In the genomic region with DNA sequence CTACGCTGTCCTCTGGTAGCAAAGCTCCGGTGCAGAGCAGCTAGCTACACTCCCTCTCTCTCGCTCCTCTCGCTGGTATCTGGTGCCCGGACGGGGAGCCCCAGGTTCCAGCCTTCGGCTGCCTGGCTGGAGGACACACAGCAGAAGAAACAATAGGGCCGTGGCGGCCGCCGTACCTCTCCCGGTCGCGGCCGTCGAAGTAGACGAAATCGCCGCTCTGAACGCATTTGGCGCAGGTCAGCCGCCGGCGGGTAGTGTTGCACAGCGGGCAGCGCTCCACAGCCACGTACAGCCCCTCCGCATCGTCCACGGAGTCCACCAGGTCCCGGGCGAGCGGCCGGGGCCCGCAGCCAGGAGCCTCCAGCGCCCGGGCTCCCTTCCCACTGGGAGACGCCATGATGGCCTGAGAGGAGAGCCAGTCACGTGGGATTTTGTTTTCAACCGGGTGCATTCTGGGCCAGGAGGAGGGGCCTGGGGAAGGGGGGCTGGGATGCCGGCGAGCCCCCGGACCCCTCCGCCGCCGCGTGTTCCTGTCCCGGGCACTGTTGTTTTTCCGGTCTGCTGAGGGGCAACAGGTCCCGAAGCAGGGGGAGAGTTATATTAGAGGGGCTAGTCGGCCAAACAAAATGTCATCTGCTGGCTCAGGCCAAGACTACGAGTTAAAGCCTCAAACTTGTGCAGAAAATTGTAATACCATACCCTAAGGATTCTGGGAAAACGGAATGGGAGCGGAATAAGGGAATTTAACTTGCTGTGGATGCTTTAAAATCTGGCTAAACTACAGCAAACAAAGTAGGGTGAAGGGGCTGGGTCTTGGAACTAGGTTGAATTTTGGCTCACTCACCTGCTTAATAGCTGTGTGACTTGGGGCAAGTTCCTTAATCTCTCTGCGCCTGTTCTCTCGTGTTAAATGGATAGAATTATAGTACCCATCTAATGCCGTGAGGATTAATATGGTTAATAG, we compare ENCODE assay signal across 7 cellular contexts. TPM values are rescaled to one million over a fixed set of nuclear protein-coding genes. Genes with fewer than 3 reads are reported as not detected.
DNase-seq lines count a peak whose midpoint lies in the region; ATAC-seq and TF ChIP-seq lines count a peak whose summit lies in the region.

A gene with protein sequence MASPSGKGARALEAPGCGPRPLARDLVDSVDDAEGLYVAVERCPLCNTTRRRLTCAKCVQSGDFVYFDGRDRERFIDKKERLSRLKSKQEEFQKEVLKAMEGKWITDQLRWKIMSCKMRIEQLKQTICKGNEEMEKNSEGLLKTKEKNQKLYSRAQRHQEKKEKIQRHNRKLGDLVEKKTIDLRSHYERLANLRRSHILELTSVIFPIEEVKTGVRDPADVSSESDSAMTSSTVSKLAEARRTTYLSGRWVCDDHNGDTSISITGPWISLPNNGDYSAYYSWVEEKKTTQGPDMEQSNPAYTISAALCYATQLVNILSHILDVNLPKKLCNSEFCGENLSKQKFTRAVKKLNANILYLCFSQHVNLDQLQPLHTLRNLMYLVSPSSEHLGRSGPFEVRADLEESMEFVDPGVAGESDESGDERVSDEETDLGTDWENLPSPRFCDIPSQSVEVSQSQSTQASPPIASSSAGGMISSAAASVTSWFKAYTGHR (minus strand): TSS at position 405 of the 964 bp plus-strand sequence. CDS start 8 bp downstream, at position 397.

- H3K9me3 ChIP-seq in iPS DF 6.9 (ENCODE audit: control insufficient read depth, insufficient read depth, low read length), result no peaks in the 10 kb centered on the region
- H3K9me3 ChIP-seq in gastrocnemius medialis, result no peaks in the 10 kb centered on the region

- in situ Hi-C loops in astrocyte of the spinal cord (cut with HindIII; ENCODE audit: low sequenced_read_pairs) (no loop called here), gastrocnemius medialis (cut with MboI; ENCODE audit: low sequenced_read_pairs in 4 of 4) (loop anchor here in 1 of 4 donors (5.0 kb wide), 1 partner anchor 139 kb away; a partner anchor contains a TSS)

- no peak for TF ChIP-seq CTCF in astrocyte of the spinal cord (IDR thresholded peaks at IDR 0.05; ENCODE audit: low read depth, low read length)
- peak in 2 of 5 experiments; percentile 9 to 15 for TF ChIP-seq CTCF in gastrocnemius medialis (IDR thresholded peaks at IDR 0.05 in 4 of 5, conservative IDR thresholded peaks at IDR 0.05 in 1 of 5)

- H3K36me3 ChIP-seq in iPS DF 6.9 (ENCODE audit: control insufficient read depth, insufficient read depth, low read length), result no peaks in the 10 kb centered on the region
- H3K36me3 ChIP-seq in gastrocnemius medialis, result peaks cover 0 to 7% of the 10 kb centered on the region in 2 donors

- DNase-seq in NCI-H2029 (lab: John Stamatoyannopoulos, UW) (peak; percentile 90), T1000 (lab: John Stamatoyannopoulos, UW) (peak; percentile 61), astrocyte of the spinal cord (ENCODE audit: low read depth, low spot score) (peak; percentile 84), iPS DF 6.9 (ENCODE audit: low read depth, low spot score) (peak; percentile 33), gastrocnemius medialis (peak; percentile 81 to 88)

- ATAC-seq in GM18505 (IDR thresholded peaks at IDR 0.05; ENCODE audit: unreplicated experiment) (peak; percentile 98), HG02938 (IDR thresholded peaks at IDR 0.05; ENCODE audit: unreplicated experiment) (peak; percentile 90), gastrocnemius medialis (peak; percentile 94 to 98)

- H3K4me3 ChIP-seq in astrocyte of the spinal cord (ENCODE audit: low read depth, low read length), result peak within 1 kb of the TSS; percentile 91
- H3K4me3 ChIP-seq in iPS DF 6.9 (ENCODE audit: low read length), result peak within 1 kb of the TSS; percentile 100
- peak within 1 kb of the TSS; percentile 82 to 98 (median 90) for H3K4me3 ChIP-seq in gastrocnemius medialis

- H3K27ac ChIP-seq in iPS DF 6.9 (ENCODE audit: low read length) (no peak within 1 kb of the TSS), gastrocnemius medialis (peak within 1 kb of the TSS; percentile 87 to 97 (median 95))

- WGBS in iPS DF 6.9 (ENCODE audit: insufficient coverage, insufficient read length), result no CpG with 5 or more reads among the region's 57 CpGs

- H3K27me3 ChIP-seq in iPS DF 6.9 (ENCODE audit: control insufficient read depth, insufficient read depth, low read length), result no peaks in the 10 kb centered on the region
- H3K27me3 ChIP-seq in gastrocnemius medialis, result no peaks in the 10 kb centered on the region

- TF ChIP-seq POLR2A in GM18505 (IDR thresholded peaks at IDR 0.05; ENCODE audit: borderline replicate concordance, extremely low read depth, insufficient read depth, insufficient read length) (peak; percentile 71), gastrocnemius medialis (IDR thresholded peaks at IDR 0.05) (peak; percentile 47 to 84)

- H3K4me1 ChIP-seq in iPS DF 6.9 (ENCODE audit: control insufficient read depth, insufficient read depth, low read length) (no peaks in the 10 kb centered on the region), gastrocnemius medialis (peaks cover 26 to 28% of the 10 kb centered on the region in 2 donors)

- intact Hi-C loops in gastrocnemius medialis (cut with DNase I; ENCODE audit: low total_unique reads), result loop anchor here (5.0 kb wide), 3 partner anchors 54 to 171 kb away; a partner anchor contains a TSS

RNA-seq across cellular contexts. Expression of the gene that starts here (rescaled TPM):
- total RNA-seq in gastrocnemius medialis, result 10 to 100 TPM; 12.6 to 20.0 (median 15.6) TPM

Comparison
In these comparisons a context has a peak if more than half of its experiments do, and no peak if none do; other contexts are left out.
1. DNase-seq: peak in every context shown above with its lines; median percentile 90 in NCI-H2029; 84 in gastrocnemius medialis; 84 in astrocyte of the spinal cord; 61 in T1000; 33 in iPS DF 6.9.